ENCODE assay signal across 30 cellular contexts in genomic region chr14:50862171-50862570, GRCh38. TPM values are rescaled to one million over a fixed set of nuclear protein-coding genes. Genes with fewer than 3 reads are reported as not detected.
DNase-seq lines count a peak whose midpoint lies in the region; ATAC-seq and TF ChIP-seq lines count a peak whose summit lies in the region.
"Had no signal": no experiment of that assay in that cellular context is flagged by ENCODE, and none has a peak within 500 bp of the region (broad histone marks: within the 10 kb centered on the region; RNA-seq: fewer than 3 reads in every experiment).

No MANE protein-coding gene starts in this region.

- no peak overlapping the region for H3K4me3 Mint-ChIP-seq in neural progenitor cell
- H3K4me3 Mint-ChIP-seq: type B pancreatic cell had no signal

- H2AFZ ChIP-seq in neural progenitor cell (replicated peaks) = no peak overlapping the region
- H2AFZ ChIP-seq: hepatocyte had no signal

- H3K27ac ChIP-seq in neural progenitor cell = no peak overlapping the region
- H3K27ac ChIP-seq: BLaER1 treated with 17β-estradiol and CSF1 and Interleukin-3, amounts not matched to agents 10 nM and 100 nM; hepatocyte; KMS-11; spleen; VCaP had no signal

- peaks cover 39% of the 10 kb centered on the region for H3K4me1 Mint-ChIP-seq in neural progenitor cell

- TF ChIP-seq CTCF in neural progenitor cell (IDR thresholded peaks at IDR 0.05) = no peak

- no peaks in the 10 kb centered on the region for H3K36me3 Mint-ChIP-seq in neural progenitor cell
- H3K36me3 Mint-ChIP-seq: type B pancreatic cell had no signal

- no peak overlapping the region for H3K4me2 ChIP-seq in neural progenitor cell
- H3K4me2 ChIP-seq: hepatocyte, KMS-11, SK-N-SH had no signal

- DNase-seq in EH (ENCODE audit: low read depth) = peak; percentile 31
- DNase-seq in MV-4-11 (lab: John Stamatoyannopoulos, UW) = peak; percentile 35
- DNase-seq in fibroblast of gingiva (ENCODE audit: low read depth) = peak; percentile 55
- DNase-seq in neural progenitor cell (ENCODE audit: low spot score) = no peak
- DNase-seq in T1000 (lab: John Stamatoyannopoulos, UW) = no peak
- DNase-seq: activated CD4-positive, alpha-beta T cell treated with anti-CD3 and anti-CD28 coated beads for 4 hours; activated gamma-delta T cell; activated T-cell treated with anti-CD3 and anti-CD28 coated beads, Interleukin-2, amount 50 U/mL, for 1 hour; effector CD8-positive, alpha-beta T cell; erythroblast; GF-D8; left colon; mesendoderm; OCI-M1; retina; SK-N-SH; spleen had no signal

- no peaks in the 10 kb centered on the region for H3K27me3 ChIP-seq in neural progenitor cell
- H3K27me3 ChIP-seq: BLaER1 treated with 17β-estradiol and CSF1 and Interleukin-3, amounts not matched to agents 10 nM and 100 nM; hepatocyte; spleen had no signal

- no peaks in the 10 kb centered on the region for H4K20me1 ChIP-seq in neural progenitor cell (ENCODE audit: low read depth)
- H4K20me1 ChIP-seq: BLaER1 treated with 17β-estradiol and CSF1 and Interleukin-3, amounts not matched to agents 10 nM and 100 nM had no signal

- H3K4me1 ChIP-seq in neural progenitor cell = peaks cover 15% of the 10 kb centered on the region

- ATAC-seq in GM18870 (IDR thresholded peaks at IDR 0.05; ENCODE audit: unreplicated experiment) (no peak), HG02938 (IDR thresholded peaks at IDR 0.05; ENCODE audit: unreplicated experiment) (no peak)
- ATAC-seq: left colon had no signal

- H3K9ac ChIP-seq in neural progenitor cell = no peak overlapping the region
- H3K9ac ChIP-seq: BLaER1 treated with 17β-estradiol and CSF1 and Interleukin-3, amounts not matched to agents 10 nM and 100 nM; KMS-11; SK-N-SH had no signal

- H3K27me3 Mint-ChIP-seq in neural progenitor cell (ENCODE audit: insufficient read depth, low read depth) = peaks cover 2% of the 10 kb centered on the region
- H3K27me3 Mint-ChIP-seq: type B pancreatic cell had no signal

- H3F3A ChIP-seq in neural progenitor cell (ENCODE audit: low read depth) = no peaks in the 10 kb centered on the region

- H3K9me3 Mint-ChIP-seq in neural progenitor cell = no peaks in the 10 kb centered on the region
- H3K9me3 Mint-ChIP-seq: type B pancreatic cell had no signal

- H3K9me3 ChIP-seq in neural progenitor cell (ENCODE audit: low read depth) = no peaks in the 10 kb centered on the region
- H3K9me3 ChIP-seq: BLaER1 treated with 17β-estradiol and CSF1 and Interleukin-3, amounts not matched to agents 10 nM and 100 nM; SK-N-SH; spleen had no signal

- H3K4me3 ChIP-seq in neural progenitor cell = no peak overlapping the region
- H3K4me3 ChIP-seq: BLaER1 treated with 17β-estradiol and CSF1 and Interleukin-3, amounts not matched to agents 10 nM and 100 nM; hepatocyte; spleen had no signal

- H3K36me3 ChIP-seq in neural progenitor cell = no peaks in the 10 kb centered on the region
- H3K36me3 ChIP-seq: BLaER1 treated with 17β-estradiol and CSF1 and Interleukin-3, amounts not matched to agents 10 nM and 100 nM; spleen had no signal

- H3K27ac Mint-ChIP-seq in neural progenitor cell = peak overlapping the region; percentile 32
- H3K27ac Mint-ChIP-seq: type B pancreatic cell had no signal

- no peaks in the 10 kb centered on the region for H3K79me2 ChIP-seq in neural progenitor cell (ENCODE audit: low read depth)
- H3K79me2 ChIP-seq: hepatocyte had no signal

RNA-seq across cellular contexts. Expression of gene ABHD12B, which starts 9.7 kb away (rescaled TPM):
- total RNA-seq in neural progenitor cell (ENCODE audit: low replicate concordance) = not detected in 2 replicates
- total RNA-seq: activated CD8-positive, alpha-beta memory T cell treated with anti-CD3 and anti-CD28 coated beads for 36 hours; chondrocyte; frontal cortex; hepatocyte; NCI-H460; osteocyte; spleen; T-helper 2 cell treated with Interferon-gamma antibody and Interleukin-4, amounts not matched to agents 100 ng/mL and 5 ng/mL, for 36 hours had no signal

RNA-seq across cellular contexts. Expression of gene NIN, which starts 31.2 kb away (rescaled TPM):
- total RNA-seq in neural progenitor cell (ENCODE audit: low replicate concordance) = 34.7 and 49.0 TPM in 2 replicates

Comparison
In these comparisons a context has a peak if more than half of its experiments do, and no peak if none do; other contexts are left out.
1. DNase-seq: peak in EH (single experiment), MV-4-11 (single experiment) and fibroblast of gingiva (single experiment); none in neural progenitor cell (single experiment) and T1000 (single experiment).